ENCODE assay signal across 9 cellular contexts in the genomic region with DNA sequence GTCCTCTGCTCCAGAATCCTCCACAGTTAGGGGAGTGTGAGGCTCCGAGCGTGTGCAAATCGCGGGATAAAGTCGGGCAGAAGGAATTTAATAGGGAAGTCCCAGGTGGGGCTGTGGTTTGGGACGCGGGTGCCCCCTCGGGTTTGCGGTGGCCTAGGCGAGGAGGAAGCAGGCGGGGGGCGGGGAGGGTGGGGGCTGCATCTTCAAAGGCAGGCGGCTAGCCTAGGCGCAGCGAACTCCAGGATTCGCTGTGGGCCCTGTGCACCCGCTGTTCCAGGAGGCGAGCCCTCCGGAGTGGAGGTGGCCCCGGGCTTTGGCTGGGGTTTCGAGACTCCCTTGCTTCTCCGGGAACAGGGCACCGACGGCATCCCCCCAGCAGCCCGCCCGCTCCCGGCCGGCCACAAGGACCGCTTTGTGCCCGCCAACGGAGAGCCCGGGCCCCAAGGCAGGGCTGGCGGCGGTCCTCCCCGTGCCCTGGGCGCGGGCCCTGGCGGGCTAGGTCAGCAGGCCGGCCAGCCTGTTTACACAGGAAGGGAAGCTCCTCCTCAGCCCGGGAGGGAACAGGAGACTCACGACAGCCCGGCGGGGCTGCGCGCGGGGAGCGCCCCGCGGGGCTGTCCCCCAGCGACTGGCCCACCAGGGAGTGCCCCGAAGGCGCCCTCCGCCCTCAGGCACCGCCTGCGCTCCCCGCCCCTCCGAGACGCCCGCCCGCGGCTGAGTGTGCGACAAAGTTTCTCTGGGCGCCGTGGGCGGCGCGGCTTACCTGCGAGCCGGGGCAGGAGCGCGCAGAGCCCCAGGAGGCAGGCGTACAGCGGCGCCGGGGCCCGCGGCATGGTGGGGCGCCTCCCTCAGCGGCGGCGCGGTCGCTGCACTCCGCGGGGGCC. TPM values are rescaled to one million over a fixed set of nuclear protein-coding genes. Genes with fewer than 3 reads are reported as not detected.
DNase-seq lines count a peak whose midpoint lies in the region; ATAC-seq and TF ChIP-seq lines count a peak whose summit lies in the region.
"Had no signal": no experiment of that assay in that cellular context is flagged by ENCODE, and none has a peak within 500 bp of the region (broad histone marks: within the 10 kb centered on the region; RNA-seq: fewer than 3 reads in every experiment).

No MANE protein-coding gene starts in this region.

- peak; percentile 44 for ATAC-seq in GM21447 (IDR thresholded peaks at IDR 0.05; ENCODE audit: unreplicated experiment)
- peak; percentile 51 to 66 for ATAC-seq in natural killer cell treated with Interleukin-12 subunit alpha and Interleukin-12 subunit beta and Interleukin-15 and Interleukin-18, amount 100 ng/mL, for 72 hours

- H3K27ac ChIP-seq in KMS-11 (peak overlapping the region; percentile 64), transverse colon (peak overlapping the region; percentile 92 to 96 (median 94))

- peak overlapping the region; percentile 77 for H3K9ac ChIP-seq in KMS-11

- peak overlapping the region; percentile 51 for H2AFZ ChIP-seq in KMS-11 (ENCODE audit: low read depth)

- no peak overlapping the region for H3K27ac Mint-ChIP-seq in natural killer cell treated with Interleukin-12 subunit alpha and Interleukin-12 subunit beta and Interleukin-15 and Interleukin-18, amount 100 ng/mL, for 72 hours

- H3K36me3 Mint-ChIP-seq in natural killer cell treated with Interleukin-12 subunit alpha and Interleukin-12 subunit beta and Interleukin-15 and Interleukin-18, amount 100 ng/mL, for 72 hours: no peaks in the 10 kb centered on the region

- peak overlapping the region; percentile 88 for H3K4me3 ChIP-seq in KMS-11 (IDR thresholded peaks at IDR 0.05; ENCODE audit: insufficient read depth, low read depth, low read length)
- peak overlapping the region; percentile 18 to 92 (median 81) for H3K4me3 ChIP-seq in transverse colon

- H3K36me3 ChIP-seq in KMS-11 (ENCODE audit: insufficient read depth) (no peaks in the 10 kb centered on the region), transverse colon (no peaks in the 10 kb centered on the region)

- H3K4me1 ChIP-seq in KMS-11 (ENCODE audit: low read depth, poor library complexity, severe bottlenecking) (peaks cover 37% of the 10 kb centered on the region), transverse colon (peaks cover 4 to 28% (median 12%) of the 10 kb centered on the region in 4 donors)

- peak overlapping the region; percentile 47 for H3K4me3 Mint-ChIP-seq in natural killer cell treated with Interleukin-12 subunit alpha and Interleukin-12 subunit beta and Interleukin-15 and Interleukin-18, amount 100 ng/mL, for 72 hours

- intact Hi-C loops in transverse colon (cut with DNase I; ENCODE audit: low total_unique reads): loop anchor here (5.0 kb wide), 1 partner anchor 114 kb away; no protein-coding TSS in a partner anchor

- no peak for TF ChIP-seq EP300 in transverse colon (IDR thresholded peaks at IDR 0.05; ENCODE audit: low read depth)

- H3K9me3 ChIP-seq in transverse colon: no peaks in the 10 kb centered on the region

- peaks cover 32 to 64% of the 10 kb centered on the region in 2 donors for H3K27me3 Mint-ChIP-seq in natural killer cell treated with Interleukin-12 subunit alpha and Interleukin-12 subunit beta and Interleukin-15 and Interleukin-18, amount 100 ng/mL, for 72 hours

- H3K4me1 Mint-ChIP-seq in natural killer cell treated with Interleukin-12 subunit alpha and Interleukin-12 subunit beta and Interleukin-15 and Interleukin-18, amount 100 ng/mL, for 72 hours (ENCODE audit: low read depth in 2 of 2): peaks cover 0 to 5% of the 10 kb centered on the region in 2 donors

- peak; percentile 63 for TF ChIP-seq POLR2A in transverse colon (IDR thresholded peaks at IDR 0.05)

- H3K9me3 Mint-ChIP-seq in natural killer cell treated with Interleukin-12 subunit alpha and Interleukin-12 subunit beta and Interleukin-15 and Interleukin-18, amount 100 ng/mL, for 72 hours: no peaks in the 10 kb centered on the region

- in situ Hi-C loops in transverse colon (cut with MboI; ENCODE audit: low pct_ligation_motif_present in 1 of 4, low pct_unique_long_range_greater_than_20kb in 1 of 4, low sequenced_read_pairs in 3 of 4): no loop called here

- DNase-seq in D341Med (ENCODE audit: low spot score): peak; percentile 72
- DNase-seq in activated T-cell treated with anti-CD3 and anti-CD28 coated beads for 4 hours: peak; percentile 39
- peak; percentile 42 for DNase-seq in fibroblast of peridontal ligament (ENCODE audit: extremely low read depth)
- DNase-seq in natural killer cell treated with Interleukin-12 subunit alpha and Interleukin-12 subunit beta and Interleukin-15 and Interleukin-18, amount 100 ng/mL, for 72 hours (ENCODE audit: low spot score): no peak
- DNase-seq in transverse colon: peak; percentile 70
- DNase-seq in NCI-H526 treated with DMSO at 0.1 percent for 48 hours (lab: John Stamatoyannopoulos, UW): no peak

- no peaks in the 10 kb centered on the region for H4K20me1 ChIP-seq in KMS-11 (ENCODE audit: insufficient read depth)

- H3K79me2 ChIP-seq in KMS-11 (ENCODE audit: insufficient read depth, low read depth): peaks cover 45% of the 10 kb centered on the region; the same call in 1 of the 2 replicates

- peak overlapping the region; percentile 91 for H3K4me2 ChIP-seq in KMS-11

- WGBS in transverse colon (ENCODE audit: low coverage in 1 of 2), 2 donors: 1% methylated on average over 53 of the region's 85 CpGs; no CpG with 5 or more reads in 1 of the 2 donors

- TF ChIP-seq CTCF in KMS-11 (conservative IDR thresholded peaks at IDR 0.05; ENCODE audit: low read depth, low read length): no peak
- TF ChIP-seq CTCF in transverse colon (IDR thresholded peaks at IDR 0.05): no peak

- no peaks in the 10 kb centered on the region for H3K27me3 ChIP-seq in KMS-11 (ENCODE audit: insufficient read depth, low read depth)
- H3K27me3 ChIP-seq in transverse colon: no peaks in the 10 kb centered on the region

RNA-seq across cellular contexts. Expression of gene ITGB5, which starts 0.8 kb away (rescaled TPM):
- under 1 TPM in 1 of 2 donors, not detected in 1; 0.17 TPM for total RNA-seq in natural killer cell treated with Interleukin-12 subunit alpha and Interleukin-12 subunit beta and Interleukin-15 and Interleukin-18, amount 100 ng/mL, for 72 hours
- total RNA-seq in transverse colon: 100 to 1,000 TPM in 2 of 4 donors, 10 to 100 TPM in 2; 62.8 to 572 (median 105) TPM

RNA-seq across cellular contexts. Expression of gene MUC13, which starts 48.1 kb away (rescaled TPM):
- total RNA-seq in natural killer cell treated with Interleukin-12 subunit alpha and Interleukin-12 subunit beta and Interleukin-15 and Interleukin-18, amount 100 ng/mL, for 72 hours: under 1 TPM in 1 of 2 donors, not detected in 1; 0.84 TPM
- 100 to 1,000 TPM in 3 of 4 donors, 10 to 100 TPM in 1; 37.8 to 700 (median 401) TPM for total RNA-seq in transverse colon
- total RNA-seq: activated CD8-positive, alpha-beta memory T cell treated with anti-CD3 and anti-CD28 coated beads for 36 hours had no signal

Comparison
In these comparisons a context has a peak if more than half of its experiments do, and no peak if none do; other contexts are left out.
1. DNase-seq: peak in D341Med (single experiment), activated T-cell treated with anti-CD3 and anti-CD28 coated beads for 4 hours (single experiment), fibroblast of peridontal ligament (single experiment) and transverse colon (single experiment); none in natural killer cell treated with Interleukin-12 subunit alpha and Interleukin-12 subunit beta and Interleukin-15 and Interleukin-18, amount 100 ng/mL, for 72 hours (single experiment) and NCI-H526 treated with DMSO at 0.1 percent for 48 hours (single experiment).
2. RNA of gene ITGB5, which starts 0.8 kb away (total RNA-seq): 62.8 to 572 TPM in transverse colon; 0.17 TPM in natural killer cell treated with Interleukin-12 subunit alpha and Interleukin-12 subunit beta and Interleukin-15 and Interleukin-18, amount 100 ng/mL, for 72 hours; every median in the first group is over 10 times any median in the second.
3. RNA of gene MUC13, which starts 48.1 kb away (total RNA-seq): 37.8 to 700 TPM in transverse colon; 0.84 TPM in natural killer cell treated with Interleukin-12 subunit alpha and Interleukin-12 subunit beta and Interleukin-15 and Interleukin-18, amount 100 ng/mL, for 72 hours; every median in the first group is over 10 times any median in the second.